In genomic region chr3:51799879-51800757, GRCh38 we compare ENCODE assay signal across 8 cellular contexts. TPM values are rescaled to one million over a fixed set of nuclear protein-coding genes. Genes with fewer than 3 reads are reported as not detected.
DNase-seq lines count a peak whose midpoint lies in the region; ATAC-seq and TF ChIP-seq lines count a peak whose summit lies in the region.

No MANE protein-coding gene starts in this region.

- no peak overlapping the region for H3K4me2 ChIP-seq in Loucy (ENCODE audit: low read depth, low read length, poor library complexity, severe bottlenecking)

- H2AFZ ChIP-seq in Loucy (ENCODE audit: low read length), result no peak overlapping the region

- no peaks in the 10 kb centered on the region for H3F3A ChIP-seq in Loucy (ENCODE audit: low read depth)

- no peaks in the 10 kb centered on the region for H3K9me3 ChIP-seq in cardiac muscle cell (ENCODE audit: low read depth)
- no peaks in the 10 kb centered on the region for H3K9me3 ChIP-seq in Loucy (ENCODE audit: insufficient read depth, low read depth, low read length)
- no peaks in the 10 kb centered on the region for H3K9me3 ChIP-seq in MG63

- H3K9ac ChIP-seq in Loucy (ENCODE audit: low read depth, low read length, poor library complexity, severe bottlenecking), result no peak overlapping the region

- intact Hi-C loops in Right ventricle myocardium inferior (cut with DNase I), result loop anchor here (1.0 to 5.0 kb wide), 2 partner anchors 83 to 298 kb away; no protein-coding TSS in a partner anchor

- H3K27ac ChIP-seq in cardiac muscle cell, result no peak overlapping the region

- H3K36me3 ChIP-seq in cardiac muscle cell (no peaks in the 10 kb centered on the region), Loucy (ENCODE audit: insufficient read depth, low read length) (no peaks in the 10 kb centered on the region), MG63 (no peaks in the 10 kb centered on the region)

- DNase-seq in cardiac muscle cell (ENCODE audit: low read depth in 1 of 2, low spot score in 1 of 2) (peak; percentile 69 to 85), Right ventricle myocardium inferior (ENCODE audit: missing footprints) (no peak), SW480 (ENCODE audit: low spot score) (peak; percentile 55), fibroblast of mammary gland (ENCODE audit: low read depth) (peak; percentile 86), omental fat pad (ENCODE audit: low spot score) (no peak), MG63 (no peak)

- no peaks in the 10 kb centered on the region for H3K27me3 ChIP-seq in cardiac muscle cell
- H3K27me3 ChIP-seq in Loucy (ENCODE audit: insufficient read depth, low read length, poor library complexity, severe bottlenecking), result no peaks in the 10 kb centered on the region
- H3K27me3 ChIP-seq in MG63, result no peaks in the 10 kb centered on the region

- no peaks in the 10 kb centered on the region for H3K9me2 ChIP-seq in Loucy (replicated peaks; ENCODE audit: low read depth, low read length)

- peak; percentile 82 for TF ChIP-seq CTCF in cardiac muscle cell (IDR thresholded peaks at IDR 0.05; ENCODE audit: low read depth, low read length)
- peak; percentile 85 for TF ChIP-seq CTCF in Loucy (conservative IDR thresholded peaks at IDR 0.05; ENCODE audit: low read length)
- TF ChIP-seq CTCF in fibroblast of mammary gland (conservative IDR thresholded peaks at IDR 0.05; ENCODE audit: control insufficient read depth, insufficient read depth, low read depth, low read length), result peak; percentile 86
- no peak for TF ChIP-seq CTCF in omental fat pad (IDR thresholded peaks at IDR 0.05)

- H3K4me1 ChIP-seq in cardiac muscle cell (ENCODE audit: low read depth), result peaks cover 29% of the 10 kb centered on the region
- peaks cover 22% of the 10 kb centered on the region for H3K4me1 ChIP-seq in Loucy (ENCODE audit: insufficient read depth, low read length, poor library complexity, severe bottlenecking)

- no peaks in the 10 kb centered on the region for H4K20me1 ChIP-seq in Loucy (ENCODE audit: insufficient read depth, low read length, poor library complexity, severe bottlenecking)

- H3K4me3 ChIP-seq in cardiac muscle cell (no peak overlapping the region), Loucy (ENCODE audit: low read length, poor library complexity, severe bottlenecking) (no peak overlapping the region), fibroblast of mammary gland (ENCODE audit: control insufficient read depth, low read depth, low read length) (no peak overlapping the region), MG63 (no peak overlapping the region)

- ATAC-seq in Right ventricle myocardium inferior (no peak), omental fat pad (ENCODE audit: low FRiP score) (peak; percentile 90), GM21619 (IDR thresholded peaks at IDR 0.05; ENCODE audit: unreplicated experiment) (no peak)

- H3K79me2 ChIP-seq in Loucy (ENCODE audit: insufficient read depth, low read length), result no peaks in the 10 kb centered on the region

RNA-seq across cellular contexts. Expression of gene IQCF6, which starts 21.1 kb away (rescaled TPM):
- total RNA-seq in cardiac muscle cell (not detected in 2 replicates), Right ventricle myocardium inferior (not detected), omental fat pad (not detected)
- polyA plus RNA-seq in cardiac muscle cell, result not detected in 2 replicates
- not detected in 2 replicates for total RNA-seq in MG63 (2014; rRNA removed; shearing (Covaris generic); ENCODE audit: low replicate concordance)

Comparison
In these comparisons a context has a peak if more than half of its experiments do, and no peak if none do; other contexts are left out.
1. DNase-seq: peak in cardiac muscle cell (2 of 2), SW480 (single experiment) and fibroblast of mammary gland (single experiment); none in Right ventricle myocardium inferior (single experiment), omental fat pad (single experiment) and MG63 (single experiment).
2. CTCF ChIP-seq: peak in cardiac muscle cell (single experiment), Loucy (single experiment) and fibroblast of mammary gland (single experiment); none in omental fat pad (0 of 3).